In genomic region chr7:106119719-106120118, GRCh38 we compare ENCODE assay signal across 17 cellular contexts.
"Had no signal": no experiment of that assay in that cellular context is flagged by ENCODE, and none has a peak within 500 bp of the region (broad histone marks: within the 10 kb centered on the region; RNA-seq: fewer than 3 reads in every experiment).

No MANE protein-coding gene starts in this region.

- H3K27ac Mint-ChIP-seq: activated CD8-positive, alpha-beta memory T cell treated with anti-CD3 and anti-CD28 coated beads, Interleukin-2, amount 10 ng/mL, durations not matched to agents 7 days and 5 days; activated naive CD4-positive, alpha-beta T cell treated with anti-CD3 and anti-CD28 coated beads, Interleukin-2, amount 10 ng/mL, durations not matched to agents 7 days and 5 days; activated T-helper 2 cell treated with anti-CD3 and anti-CD28 coated beads, Interferon-gamma antibody, Interleukin-2, Interleukin-4, amounts not matched to agents 10 μg/mL and 5 μg/mL and 100 μg/mL, durations not matched to agents 14 hours and 24 hours and 36 hours had no signal

- H3K27me3 Mint-ChIP-seq: activated naive CD4-positive, alpha-beta T cell treated with anti-CD3 and anti-CD28 coated beads, Interleukin-2, amount 10 ng/mL, durations not matched to agents 7 days and 5 days; naive thymus-derived CD4-positive, alpha-beta T cell had no signal

- H3K4me1 ChIP-seq: transverse colon had no signal

- ATAC-seq: activated CD8-positive, alpha-beta memory T cell treated with anti-CD3 and anti-CD28 coated beads, Interleukin-2, amount 10 ng/mL, durations not matched to agents 7 days and 5 days; left colon; naive thymus-derived CD4-positive, alpha-beta T cell had no signal

- H3K4me3 ChIP-seq: skin epidermis, transverse colon had no signal

- H3K27ac ChIP-seq: neutrophil, skin epidermis had no signal

- DNase-seq: activated CD4-positive, alpha-beta T cell treated with anti-CD3 and anti-CD28 coated beads for 1 hour; activated CD4-positive, alpha-beta T cell treated with anti-CD3 and anti-CD28 coated beads, Interleukin-2, amount 50 U/mL, for 48 hours; activated CD8-positive, alpha-beta memory T cell treated with anti-CD3 and anti-CD28 coated beads, Interleukin-2, amount 10 ng/mL, durations not matched to agents 7 days and 5 days; activated naive CD4-positive, alpha-beta T cell treated with anti-CD3 and anti-CD28 coated beads, Interleukin-2, amount 10 ng/mL, durations not matched to agents 7 days and 5 days; activated T-cell treated with anti-CD3 and anti-CD28 coated beads, Interleukin-2, amount 50 U/mL, for 1 hour; erythroblast; left colon; naive thymus-derived CD4-positive, alpha-beta T cell; retina; stimulated activated CD4-positive, alpha-beta T cell treated with anti-CD3 and anti-CD28 coated beads, Interleukin-15, amount 100 ng/mL, for 24 hours; stimulated activated CD4-positive, alpha-beta T cell treated with anti-CD3 and anti-CD28 coated beads, Interleukin-4, amount 100 ng/mL, for 1 hour; stimulated activated naive CD4-positive, alpha-beta T cell; substantia nigra; transverse colon had no signal

- H3K4me3 Mint-ChIP-seq: activated CD8-positive, alpha-beta memory T cell treated with anti-CD3 and anti-CD28 coated beads, Interleukin-2, amount 10 ng/mL, durations not matched to agents 7 days and 5 days; activated naive CD4-positive, alpha-beta T cell treated with anti-CD3 and anti-CD28 coated beads, Interleukin-2, amount 10 ng/mL, durations not matched to agents 7 days and 5 days had no signal

- H3K36me3 ChIP-seq: neutrophil, transverse colon had no signal

- H3K36me3 Mint-ChIP-seq: activated CD8-positive, alpha-beta memory T cell treated with anti-CD3 and anti-CD28 coated beads, Interleukin-2, amount 10 ng/mL, durations not matched to agents 7 days and 5 days; activated naive CD4-positive, alpha-beta T cell treated with anti-CD3 and anti-CD28 coated beads, Interleukin-2, amount 10 ng/mL, durations not matched to agents 7 days and 5 days; naive thymus-derived CD4-positive, alpha-beta T cell had no signal

- H3K9me3 Mint-ChIP-seq: activated naive CD4-positive, alpha-beta T cell treated with anti-CD3 and anti-CD28 coated beads, Interleukin-2, amount 10 ng/mL, durations not matched to agents 7 days and 5 days; activated T-helper 2 cell treated with anti-CD3 and anti-CD28 coated beads, Interferon-gamma antibody, Interleukin-2, Interleukin-4, amounts not matched to agents 10 μg/mL and 5 μg/mL and 100 μg/mL, durations not matched to agents 14 hours and 24 hours and 36 hours; naive thymus-derived CD4-positive, alpha-beta T cell had no signal

- H3K9me3 ChIP-seq: neutrophil, transverse colon had no signal

- H3K27me3 ChIP-seq: neutrophil, transverse colon had no signal
